ENCODE assay signal across 1 cellular context in genomic region chr3:72996121-72996472, GRCh38.
TF ChIP-seq lines count a peak whose summit lies in the region.

No MANE protein-coding gene starts in this region.

TF ChIP-seq in GM12878, 131 proteins besides CTCF, POLR2A, EP300 and RAD21 (continued from another document):
- TF ChIP-seq, protein P1, sequence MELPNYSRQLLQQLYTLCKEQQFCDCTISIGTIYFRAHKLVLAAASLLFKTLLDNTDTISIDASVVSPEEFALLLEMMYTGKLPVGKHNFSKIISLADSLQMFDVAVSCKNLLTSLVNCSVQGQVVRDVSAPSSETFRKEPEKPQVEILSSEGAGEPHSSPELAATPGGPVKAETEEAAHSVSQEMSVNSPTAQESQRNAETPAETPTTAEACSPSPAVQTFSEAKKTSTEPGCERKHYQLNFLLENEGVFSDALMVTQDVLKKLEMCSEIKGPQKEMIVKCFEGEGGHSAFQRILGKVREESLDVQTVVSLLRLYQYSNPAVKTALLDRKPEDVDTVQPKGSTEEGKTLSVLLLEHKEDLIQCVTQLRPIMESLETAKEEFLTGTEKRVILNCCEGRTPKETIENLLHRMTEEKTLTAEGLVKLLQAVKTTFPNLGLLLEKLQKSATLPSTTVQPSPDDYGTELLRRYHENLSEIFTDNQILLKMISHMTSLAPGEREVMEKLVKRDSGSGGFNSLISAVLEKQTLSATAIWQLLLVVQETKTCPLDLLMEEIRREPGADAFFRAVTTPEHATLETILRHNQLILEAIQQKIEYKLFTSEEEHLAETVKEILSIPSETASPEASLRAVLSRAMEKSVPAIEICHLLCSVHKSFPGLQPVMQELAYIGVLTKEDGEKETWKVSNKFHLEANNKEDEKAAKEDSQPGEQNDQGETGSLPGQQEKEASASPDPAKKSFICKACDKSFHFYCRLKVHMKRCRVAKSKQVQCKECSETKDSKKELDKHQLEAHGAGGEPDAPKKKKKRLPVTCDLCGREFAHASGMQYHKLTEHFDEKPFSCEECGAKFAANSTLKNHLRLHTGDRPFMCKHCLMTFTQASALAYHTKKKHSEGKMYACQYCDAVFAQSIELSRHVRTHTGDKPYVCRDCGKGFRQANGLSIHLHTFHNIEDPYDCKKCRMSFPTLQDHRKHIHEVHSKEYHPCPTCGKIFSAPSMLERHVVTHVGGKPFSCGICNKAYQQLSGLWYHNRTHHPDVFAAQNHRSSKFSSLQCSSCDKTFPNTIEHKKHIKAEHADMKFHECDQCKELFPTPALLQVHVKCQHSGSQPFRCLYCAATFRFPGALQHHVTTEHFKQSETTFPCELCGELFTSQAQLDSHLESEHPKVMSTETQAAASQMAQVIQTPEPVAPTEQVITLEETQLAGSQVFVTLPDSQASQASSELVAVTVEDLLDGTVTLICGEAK (IDR thresholded peaks at IDR 0.05; ENCODE audit: borderline replicate concordance) = peak; percentile 47; the same call in 1 of the 2 replicates
- TF ChIP-seq, protein P2, sequence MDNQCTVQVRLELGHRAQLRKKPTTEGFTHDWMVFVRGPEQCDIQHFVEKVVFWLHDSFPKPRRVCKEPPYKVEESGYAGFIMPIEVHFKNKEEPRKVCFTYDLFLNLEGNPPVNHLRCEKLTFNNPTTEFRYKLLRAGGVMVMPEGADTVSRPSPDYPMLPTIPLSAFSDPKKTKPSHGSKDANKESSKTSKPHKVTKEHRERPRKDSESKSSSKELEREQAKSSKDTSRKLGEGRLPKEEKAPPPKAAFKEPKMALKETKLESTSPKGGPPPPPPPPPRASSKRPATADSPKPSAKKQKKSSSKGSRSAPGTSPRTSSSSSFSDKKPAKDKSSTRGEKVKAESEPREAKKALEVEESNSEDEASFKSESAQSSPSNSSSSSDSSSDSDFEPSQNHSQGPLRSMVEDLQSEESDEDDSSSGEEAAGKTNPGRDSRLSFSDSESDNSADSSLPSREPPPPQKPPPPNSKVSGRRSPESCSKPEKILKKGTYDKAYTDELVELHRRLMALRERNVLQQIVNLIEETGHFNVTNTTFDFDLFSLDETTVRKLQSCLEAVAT (IDR thresholded peaks at IDR 0.05) = 0 out of 2 replicates have a peak, but pooled peaks have one; percentile 46
- TF ChIP-seq ATF3 (IDR thresholded peaks at IDR 0.05; ENCODE audit: borderline replicate concordance, extremely low read depth, low read depth, low read length) = no peak
- TF ChIP-seq NFXL1 (IDR thresholded peaks at IDR 0.05; ENCODE audit: borderline replicate concordance) = no peak
- no peak for TF ChIP-seq KDM1A (IDR thresholded peaks at IDR 0.05; ENCODE audit: borderline replicate concordance)
- TF ChIP-seq CBX5 (IDR thresholded peaks at IDR 0.05; ENCODE audit: low read depth) = no peak
- peak; percentile 18; the same call in 1 of the 2 replicates for TF ChIP-seq MTA2 (IDR thresholded peaks at IDR 0.05; ENCODE audit: low read depth)
- no peak for TF ChIP-seq ZNF622 (IDR thresholded peaks at IDR 0.05)
